ENCODE assay signal across 21 cellular contexts in genomic region chr1:176989023-176989422, GRCh38.
DNase-seq lines count a peak whose midpoint lies in the region; ATAC-seq, FAIRE-seq and TF ChIP-seq lines count a peak whose summit lies in the region.
"Had no signal": no experiment of that assay in that cellular context is flagged by ENCODE, and none has a peak within 500 bp of the region (broad histone marks: within the 10 kb centered on the region; RNA-seq: fewer than 3 reads in every experiment).

No MANE protein-coding gene starts in this region.

- peak overlapping the region; percentile 26 for H3K4me2 ChIP-seq in astrocyte (ENCODE audit: low read length)
- H3K4me2 ChIP-seq: A549 had no signal

- H3K27ac Mint-ChIP-seq in astrocyte (ENCODE audit: unreplicated experiment): no peak overlapping the region
- no peak overlapping the region for H3K27ac Mint-ChIP-seq in stimulated activated effector memory CD8-positive, alpha-beta T cell treated with anti-CD3 and anti-CD28 coated beads, Interleukin-12 subunit alpha, Interleukin-12 subunit beta, amount 100 ng/mL, for 72 hours
- H3K27ac Mint-ChIP-seq: natural killer cell treated with Interleukin-12 subunit alpha and Interleukin-12 subunit beta and Interleukin-15 and Interleukin-18, amount 100 ng/mL, for 72 hours had no signal

- TF ChIP-seq CTCF in right atrium auricular region (IDR thresholded peaks at IDR 0.05) (no peak), astrocyte (IDR thresholded peaks at IDR 0.05; ENCODE audit: insufficient read depth, low read depth, low read length) (no peak), gastroesophageal sphincter (IDR thresholded peaks at IDR 0.05) (no peak)

- H3K36me3 ChIP-seq in right atrium auricular region (no peaks in the 10 kb centered on the region), astrocyte (ENCODE audit: insufficient read depth, low read length) (no peaks in the 10 kb centered on the region), gastroesophageal sphincter (no peaks in the 10 kb centered on the region)
- H3K36me3 ChIP-seq: BE2C had no signal

- H3K4me3 ChIP-seq in right atrium auricular region (no peak overlapping the region), astrocyte (ENCODE audit: insufficient read depth, low read depth, low read length) (no peak overlapping the region), gastroesophageal sphincter (no peak overlapping the region)
- H3K4me3 ChIP-seq: A549, GM12878 had no signal

- H3K4me3 Mint-ChIP-seq in astrocyte (ENCODE audit: unreplicated experiment): no peak overlapping the region
- no peak overlapping the region for H3K4me3 Mint-ChIP-seq in stimulated activated effector memory CD8-positive, alpha-beta T cell treated with anti-CD3 and anti-CD28 coated beads, Interleukin-12 subunit alpha, Interleukin-12 subunit beta, amount 100 ng/mL, for 72 hours
- H3K4me3 Mint-ChIP-seq: natural killer cell treated with Interleukin-12 subunit alpha and Interleukin-12 subunit beta and Interleukin-15 and Interleukin-18, amount 100 ng/mL, for 72 hours had no signal

- no peak for TF ChIP-seq EP300 in gastroesophageal sphincter (IDR thresholded peaks at IDR 0.05)

- H2AFZ ChIP-seq in astrocyte (ENCODE audit: low read depth, low read length): no peak overlapping the region

- ATAC-seq in left cardiac atrium: peak; percentile 34 to 87
- peak; percentile 25 for ATAC-seq in gastroesophageal sphincter
- no peak for ATAC-seq in stimulated activated effector memory CD8-positive, alpha-beta T cell treated with anti-CD3 and anti-CD28 coated beads, Interleukin-12 subunit alpha, Interleukin-12 subunit beta, amount 100 ng/mL, for 72 hours
- ATAC-seq: A549; GM12878; natural killer cell treated with Interleukin-12 subunit alpha and Interleukin-12 subunit beta and Interleukin-15 and Interleukin-18, amount 100 ng/mL, for 72 hours had no signal

- H3K27ac ChIP-seq in right atrium auricular region: no peak overlapping the region
- no peak overlapping the region for H3K27ac ChIP-seq in astrocyte (ENCODE audit: low read depth, low read length)
- no peak overlapping the region for H3K27ac ChIP-seq in gastroesophageal sphincter
- H3K27ac ChIP-seq: A549 had no signal

- intact Hi-C loops in left cardiac atrium (cut with DNase I): no loop called here

- no peaks in the 10 kb centered on the region for H3K36me3 Mint-ChIP-seq in astrocyte (ENCODE audit: low read depth, unreplicated experiment)
- no peaks in the 10 kb centered on the region for H3K36me3 Mint-ChIP-seq in stimulated activated effector memory CD8-positive, alpha-beta T cell treated with anti-CD3 and anti-CD28 coated beads, Interleukin-12 subunit alpha, Interleukin-12 subunit beta, amount 100 ng/mL, for 72 hours
- H3K36me3 Mint-ChIP-seq: natural killer cell treated with Interleukin-12 subunit alpha and Interleukin-12 subunit beta and Interleukin-15 and Interleukin-18, amount 100 ng/mL, for 72 hours had no signal

- TF ChIP-seq POLR2A in gastroesophageal sphincter (IDR thresholded peaks at IDR 0.05): no peak

- H3K79me2 ChIP-seq in astrocyte (ENCODE audit: insufficient read depth, low read length): no peaks in the 10 kb centered on the region

- no peaks in the 10 kb centered on the region for H3K4me1 Mint-ChIP-seq in astrocyte (ENCODE audit: low read depth, unreplicated experiment)
- H3K4me1 Mint-ChIP-seq in stimulated activated effector memory CD8-positive, alpha-beta T cell treated with anti-CD3 and anti-CD28 coated beads, Interleukin-12 subunit alpha, Interleukin-12 subunit beta, amount 100 ng/mL, for 72 hours: no peaks in the 10 kb centered on the region

- no peak for DNase-seq in left cardiac atrium
- no peak for DNase-seq in right atrium auricular region (ENCODE audit: low spot score)
- peak; percentile 71 for DNase-seq in astrocyte (ENCODE audit: low read depth)
- no peak for DNase-seq in kidney glomerular epithelial cell (lab: John Stamatoyannopoulos, UW)
- no peak for DNase-seq in NCI-H187 treated with DMSO at 0.1 percent for 48 hours (lab: John Stamatoyannopoulos, UW)
- no peak for DNase-seq in stimulated activated effector memory CD8-positive, alpha-beta T cell treated with anti-CD3 and anti-CD28 coated beads, Interleukin-12 subunit alpha, Interleukin-12 subunit beta, amount 100 ng/mL, for 72 hours (ENCODE audit: low spot score in 2 of 2)
- DNase-seq in activated CD8-positive, alpha-beta memory T cell treated with anti-CD3 and anti-CD28 coated beads, Interleukin-2, amount 50 U/mL, for 4 hours: no peak
- DNase-seq: activated CD4-positive, alpha-beta T cell treated with anti-CD3 and anti-CD28 coated beads for 4 hours; activated CD8-positive, alpha-beta memory T cell treated with anti-CD3 and anti-CD28 coated beads for 24 hours; activated naive CD4-positive, alpha-beta T cell treated with Interleukin-2 at 50 U/mL for 16 hours; activated T-cell treated with anti-CD3 and anti-CD28 coated beads, Interleukin-2, amount 50 U/mL, for 48 hours; BE2C; central memory CD4-positive, alpha-beta T cell; Karpas-422; NCI-H524; stimulated activated CD8-positive, alpha-beta memory T cell treated with anti-CD3 and anti-CD28 coated beads, Interleukin-4, amount 100 ng/mL, for 48 hours had no signal

- no peaks in the 10 kb centered on the region for H4K20me1 ChIP-seq in astrocyte (ENCODE audit: insufficient read depth, low read length)

- H3K9ac ChIP-seq in astrocyte (ENCODE audit: low read length): no peak overlapping the region

- no peaks in the 10 kb centered on the region for H3K9me3 ChIP-seq in right atrium auricular region
- H3K9me3 ChIP-seq in astrocyte (ENCODE audit: insufficient read depth, low read depth, low read length): no peaks in the 10 kb centered on the region
- H3K9me3 ChIP-seq in gastroesophageal sphincter: no peaks in the 10 kb centered on the region
- H3K9me3 ChIP-seq: A549, BE2C had no signal

- no peaks in the 10 kb centered on the region for H3K27me3 ChIP-seq in right atrium auricular region
- H3K27me3 ChIP-seq in astrocyte (ENCODE audit: insufficient read depth, low read length): no peaks in the 10 kb centered on the region
- no peaks in the 10 kb centered on the region for H3K27me3 ChIP-seq in gastroesophageal sphincter
- H3K27me3 ChIP-seq: BE2C had no signal

- no peaks in the 10 kb centered on the region for H3K9me3 Mint-ChIP-seq in astrocyte (ENCODE audit: unreplicated experiment)
- H3K9me3 Mint-ChIP-seq in stimulated activated effector memory CD8-positive, alpha-beta T cell treated with anti-CD3 and anti-CD28 coated beads, Interleukin-12 subunit alpha, Interleukin-12 subunit beta, amount 100 ng/mL, for 72 hours: peaks cover 6% of the 10 kb centered on the region

- no peaks in the 10 kb centered on the region for H3K4me1 ChIP-seq in right atrium auricular region
- peaks cover 8% of the 10 kb centered on the region for H3K4me1 ChIP-seq in astrocyte (ENCODE audit: insufficient read depth, low read length)
- H3K4me1 ChIP-seq in gastroesophageal sphincter: no peaks in the 10 kb centered on the region
- H3K4me1 ChIP-seq: A549, BE2C had no signal

- FAIRE-seq in astrocyte (lab: Jason Lieb, UNC): no peak
- FAIRE-seq: A549, GM12878, H1 had no signal

- 50 to 73% methylated on average over 1 of the region's 1 CpG for WGBS in gastroesophageal sphincter (ENCODE audit: low coverage in 1 of 2), 2 donors

- H3K27me3 Mint-ChIP-seq in astrocyte (ENCODE audit: low read depth, unreplicated experiment): peaks cover 13% of the 10 kb centered on the region
- H3K27me3 Mint-ChIP-seq: natural killer cell treated with Interleukin-12 subunit alpha and Interleukin-12 subunit beta and Interleukin-15 and Interleukin-18, amount 100 ng/mL, for 72 hours had no signal
